Comparison of ENCODE assay signal across 12 cellular contexts in genomic region chr2:239307921-239308620, GRCh38.
DNase-seq lines count a peak whose midpoint lies in the region; ATAC-seq, FAIRE-seq and TF ChIP-seq lines count a peak whose summit lies in the region.
"Had no signal": no experiment of that assay in that cellular context is flagged by ENCODE, and none has a peak within 500 bp of the region (broad histone marks: within the 10 kb centered on the region; RNA-seq: fewer than 3 reads in every experiment).

No MANE protein-coding gene starts in this region.

- no peak for DNase-seq in keratinocyte (ENCODE audit: low read depth, low spot score)
- DNase-seq in smooth muscle cell (lab: John Stamatoyannopoulos, UW; ENCODE audit: unreplicated experiment), result no peak
- no peak for DNase-seq in T-helper 1 cell
- DNase-seq in HPDE6-E6E7 (ENCODE audit: extremely low spot score), result no peak
- DNase-seq: Caco-2, NCI-H2107 had no signal

- dilution Hi-C loops in keratinocyte (cut with MboI; ENCODE audit: extremely low pct_ligation_motif_present, low sequenced_read_pairs), result no loop called here

- peak overlapping the region in 6 of 11 experiments; percentile 24 to 63 (median 56); a peak in 9 of 22 replicates for H3K9ac ChIP-seq in BLaER1 treated with 17β-estradiol and CSF1 and Interleukin-3, amounts not matched to agents 10 nM and 100 nM
- H3K9ac ChIP-seq in keratinocyte (ENCODE audit: control insufficient read depth, extremely low read depth, insufficient read depth, low read length), result no peak overlapping the region
- no peak overlapping the region for H3K9ac ChIP-seq in smooth muscle cell (ENCODE audit: low read depth)
- H3K9ac ChIP-seq: neural progenitor cell had no signal

- no peaks in the 10 kb centered on the region for H3K79me2 ChIP-seq in keratinocyte (ENCODE audit: control insufficient read depth, insufficient read depth, low read length)
- H3K79me2 ChIP-seq in smooth muscle cell (ENCODE audit: low read depth), result peaks cover 29% of the 10 kb centered on the region

- H3K4me1 ChIP-seq in BLaER1 treated with 17β-estradiol and CSF1 and Interleukin-3, amounts not matched to agents 10 nM and 100 nM, result peaks cover 74 to 100% (median 100%) of the 10 kb centered on the region in 10 experiments
- H3K4me1 ChIP-seq in keratinocyte (ENCODE audit: control insufficient read depth, extremely low read depth, insufficient read depth, low read length) (peaks cover 10% of the 10 kb centered on the region), smooth muscle cell (ENCODE audit: low read depth) (peaks cover 24% of the 10 kb centered on the region)

- 92% methylated on average over 16 of the region's 16 CpGs for WGBS in smooth muscle cell (ENCODE audit: low lambda C conversion rate)

- no peak for ATAC-seq in GM18519 (IDR thresholded peaks at IDR 0.05; ENCODE audit: low FRiP score, unreplicated experiment)
- no peak for ATAC-seq in HG03095 (IDR thresholded peaks at IDR 0.05; ENCODE audit: unreplicated experiment)
- ATAC-seq: activated CD4-positive, alpha-beta T cell treated with anti-CD3 and anti-CD28 coated beads for 36 hours had no signal

- H2AFZ ChIP-seq in keratinocyte (ENCODE audit: control insufficient read depth, low read length) (no peak overlapping the region), smooth muscle cell (ENCODE audit: low read depth) (no peak overlapping the region)
- H2AFZ ChIP-seq: neural progenitor cell had no signal

- no peaks in the 10 kb centered on the region for H3K9me3 ChIP-seq in BLaER1 treated with 17β-estradiol and CSF1 and Interleukin-3, amounts not matched to agents 10 nM and 100 nM (replicated peaks in 1 of 11)
- H3K9me3 ChIP-seq in keratinocyte (ENCODE audit: control insufficient read depth, low read depth, low read length) (no peaks in the 10 kb centered on the region), smooth muscle cell (replicated peaks; ENCODE audit: low read depth) (no peaks in the 10 kb centered on the region)
- H3K9me3 ChIP-seq: Caco-2 had no signal

- peaks cover 0 to 8% (median 0%) of the 10 kb centered on the region in 11 experiments; a peak in 2 of 22 replicates for H3K36me3 ChIP-seq in BLaER1 treated with 17β-estradiol and CSF1 and Interleukin-3, amounts not matched to agents 10 nM and 100 nM
- H3K36me3 ChIP-seq in keratinocyte (ENCODE audit: control insufficient read depth in 2 of 2, extremely low read depth in 1 of 2, insufficient read depth in 2 of 2, low read length in 2 of 2), result peaks cover 0 to 2% of the 10 kb centered on the region in 2 experiments
- no peaks in the 10 kb centered on the region for H3K36me3 ChIP-seq in smooth muscle cell (ENCODE audit: low read depth)
- H3K36me3 ChIP-seq: neural progenitor cell had no signal

- H3K4me3 ChIP-seq in BLaER1 treated with 17β-estradiol and CSF1 and Interleukin-3, amounts not matched to agents 10 nM and 100 nM, result no peak overlapping the region
- no peak overlapping the region for H3K4me3 ChIP-seq in keratinocyte (ENCODE audit: control insufficient read depth in 2 of 3, extremely low read depth in 1 of 3, insufficient read depth in 2 of 3, low read depth in 1 of 3, low read length in 3 of 3)
- H3K4me3 ChIP-seq in smooth muscle cell, result no peak overlapping the region
- H3K4me3 ChIP-seq: neural progenitor cell had no signal

- FAIRE-seq in keratinocyte (lab: Jason Lieb, UNC), result no peak

- peaks cover 44 to 100% (median 95%) of the 10 kb centered on the region in 11 experiments for H4K20me1 ChIP-seq in BLaER1 treated with 17β-estradiol and CSF1 and Interleukin-3, amounts not matched to agents 10 nM and 100 nM
- no peaks in the 10 kb centered on the region for H4K20me1 ChIP-seq in keratinocyte (ENCODE audit: control insufficient read depth, extremely low read depth, insufficient read depth, low read length)
- H4K20me1 ChIP-seq in smooth muscle cell (ENCODE audit: low read depth), result peaks cover 92% of the 10 kb centered on the region

- peaks cover 0 to 3% (median 0%) of the 10 kb centered on the region in 11 experiments; a peak in 1 of 22 replicates for H3K27me3 ChIP-seq in BLaER1 treated with 17β-estradiol and CSF1 and Interleukin-3, amounts not matched to agents 10 nM and 100 nM
- no peaks in the 10 kb centered on the region for H3K27me3 ChIP-seq in keratinocyte (ENCODE audit: control insufficient read depth, extremely low read depth, insufficient read depth, low read length)
- no peaks in the 10 kb centered on the region for H3K27me3 ChIP-seq in smooth muscle cell (ENCODE audit: low read depth)
- H3K27me3 ChIP-seq: neural progenitor cell had no signal

- peak overlapping the region in 5 of 11 experiments; percentile 13 to 66 (median 45); a peak in 6 of 22 replicates for H3K27ac ChIP-seq in BLaER1 treated with 17β-estradiol and CSF1 and Interleukin-3, amounts not matched to agents 10 nM and 100 nM
- peak overlapping the region; percentile 88 for H3K27ac ChIP-seq in angular gyrus (ENCODE audit: low read depth, low read length)
- H3K27ac ChIP-seq in keratinocyte (ENCODE audit: control insufficient read depth, insufficient read depth, low read length), result no peak overlapping the region
- H3K27ac ChIP-seq in smooth muscle cell (ENCODE audit: low read depth), result no peak overlapping the region
- H3K27ac ChIP-seq: neural progenitor cell had no signal

- H3K4me2 ChIP-seq in BLaER1 treated with 17β-estradiol and CSF1 and Interleukin-3, amounts not matched to agents 10 nM and 100 nM, result peak overlapping the region; percentile 74 to 97 (median 89)
- peak overlapping the region; percentile 67 for H3K4me2 ChIP-seq in keratinocyte (ENCODE audit: control insufficient read depth, extremely low read depth, insufficient read depth, low read depth, low read length)
- peak overlapping the region; percentile 82 for H3K4me2 ChIP-seq in smooth muscle cell
- H3K4me2 ChIP-seq: neural progenitor cell had no signal

- no peaks in the 10 kb centered on the region for H3F3A ChIP-seq in smooth muscle cell (ENCODE audit: low read depth)

- TF ChIP-seq CTCF in keratinocyte (optimal IDR thresholded peaks at IDR 0.05 in 1 of 3, IDR thresholded peaks at IDR 0.05 in 1 of 3, conservative IDR thresholded peaks at IDR 0.05 in 1 of 3; ENCODE audit: extremely low read depth in 1 of 3, insufficient read depth in 2 of 3, low read length in 3 of 3) (no peak), smooth muscle cell (IDR thresholded peaks at IDR 0.05; ENCODE audit: borderline replicate concordance, insufficient read depth, poor library complexity, severe bottlenecking) (no peak)

- H3K9me1 ChIP-seq in keratinocyte (ENCODE audit: control insufficient read depth, extremely low read depth, insufficient read depth, low read length), result no peaks in the 10 kb centered on the region

Comparison
In these comparisons a context has a peak if more than half of its experiments do, and no peak if none do; other contexts are left out.
1. H3K9ac ChIP-seq: peak in BLaER1 treated with 17β-estradiol and CSF1 and Interleukin-3, amounts not matched to agents 10 nM and 100 nM (6 of 11); none in keratinocyte (single experiment) and smooth muscle cell (single experiment).
2. Peak in every context shown above with its lines, with median percentiles within 50 percentile points of each other: H3K4me2 ChIP-seq.